8 cellular contexts compared by ENCODE assay signal in genomic region chr14:104967414-104968152, GRCh38. TPM values are rescaled to one million over a fixed set of nuclear protein-coding genes. Genes with fewer than 3 reads are reported as not detected.
DNase-seq lines count a peak whose midpoint lies in the region; ATAC-seq and TF ChIP-seq lines count a peak whose summit lies in the region.

No MANE protein-coding gene starts in this region.

- H3K27ac ChIP-seq in sigmoid colon = peak overlapping the region; percentile 90 to 97 (median 96)

- no peak overlapping the region for H3K27ac Mint-ChIP-seq in T-cell

- TF ChIP-seq EP300 in sigmoid colon (IDR thresholded peaks at IDR 0.05) = no peak

- no peaks in the 10 kb centered on the region for H3K9me3 Mint-ChIP-seq in T-cell

- H3K4me3 Mint-ChIP-seq in T-cell = no peak overlapping the region

- TF ChIP-seq POLR2A in sigmoid colon (IDR thresholded peaks at IDR 0.05) = no peak

- H3K4me1 Mint-ChIP-seq in T-cell = peaks cover 0 to 3% (median 0%) of the 10 kb centered on the region in 3 donors

- ATAC-seq in T-cell (replicated peaks in 1 of 4) = no peak

- no peaks in the 10 kb centered on the region for H3K36me3 Mint-ChIP-seq in T-cell

- no peaks in the 10 kb centered on the region for H3K36me3 ChIP-seq in iPS-15b (ENCODE audit: control insufficient read depth, insufficient read depth, low read length)
- no peaks in the 10 kb centered on the region for H3K36me3 ChIP-seq in sigmoid colon

- H3K27me3 ChIP-seq in iPS-15b (ENCODE audit: control insufficient read depth, insufficient read depth, low read length) (no peaks in the 10 kb centered on the region), sigmoid colon (no peaks in the 10 kb centered on the region)

- DNase-seq in G401 (ENCODE audit: low spot score) (peak; percentile 30), amniotic stem cell (lab: John Stamatoyannopoulos, UW) (peak; percentile 26), sigmoid colon (peak; percentile 86), NCI-H446 (lab: John Stamatoyannopoulos, UW) (no peak), NCI-H2029 treated with DMSO at 0.1 percent for 48 hours (lab: John Stamatoyannopoulos, UW) (no peak), HEK293T (ENCODE audit: extremely low spot score) (no peak), T-cell (no peak)

- H3K9ac ChIP-seq in iPS-15b (ENCODE audit: low read depth, low read length) = no peak overlapping the region

- peak overlapping the region; percentile 41 for H3K4me3 ChIP-seq in iPS-15b (ENCODE audit: low read depth, low read length)
- peak overlapping the region; percentile 49 to 64 (median 56) for H3K4me3 ChIP-seq in sigmoid colon

- in situ Hi-C loops in G401 (cut with HindIII; ENCODE audit: low sequenced_read_pairs) = no loop called here

- peaks cover 6 to 27% of the 10 kb centered on the region in 2 donors for H3K27me3 Mint-ChIP-seq in T-cell

- CTCF ChIA-PET in HEK293T (lab: Yijun Ruan, JAX) = interaction anchor here (0.6 to 1.2 kb wide), 2 partner anchors 8 to 139 kb away, joined by 3 to 5 read pairs; no protein-coding TSS in a partner anchor
- CTCF ChIA-PET in T-cell (lab: Charles Lee) = no interaction called here

- POLR2A ChIA-PET in HEK293T (lab: Yijun Ruan, JAX) = interaction anchor here (1.6 kb wide), 1 partner anchor 54 kb away, joined by 3 read pairs; the partner anchor contains the start of gene CDCA4
- POLR2A ChIA-PET in T-cell (lab: Charles Lee) = no interaction called here

- intact Hi-C loops in sigmoid colon (cut with DNase I) = loop anchor here (1.0 kb wide), 2 partner anchors 34 to 54 kb away; partner anchors contain the start of gene CDCA4

- H3K9me3 ChIP-seq in iPS-15b (ENCODE audit: control insufficient read depth, insufficient read depth, low read length) = no peaks in the 10 kb centered on the region
- no peaks in the 10 kb centered on the region for H3K9me3 ChIP-seq in sigmoid colon

- 2 to 3% methylated on average over 35 of the region's 35 CpGs for WGBS in sigmoid colon, 2 donors

- TF ChIP-seq CTCF in sigmoid colon (IDR thresholded peaks at IDR 0.05) = no peak

- H3K4me1 ChIP-seq in iPS-15b (ENCODE audit: control insufficient read depth, insufficient read depth, low read length) (peaks cover 7% of the 10 kb centered on the region), sigmoid colon (peaks cover 0 to 71% (median 69%) of the 10 kb centered on the region in 4 donors)

TF ChIP-seq in HEK293T, 16 proteins besides CTCF, POLR2A, EP300 and RAD21:
- TF ChIP-seq BHLHE40 (IDR thresholded peaks at IDR 0.05; ENCODE audit: borderline replicate concordance) = no peak
- no peak for TF ChIP-seq PKNOX1 (IDR thresholded peaks at IDR 0.05)
- TF ChIP-seq TARDBP (IDR thresholded peaks at IDR 0.05) = no peak
- no peak for TF ChIP-seq ELF4 (IDR thresholded peaks at IDR 0.05)
- no peak for TF ChIP-seq FOXA1 (IDR thresholded peaks at IDR 0.05)
- no peak for TF ChIP-seq SP1 (IDR thresholded peaks at IDR 0.05)
- no peak for TF ChIP-seq NFRKB (IDR thresholded peaks at IDR 0.05)
- no peak for TF ChIP-seq L3MBTL2 (conservative IDR thresholded peaks at IDR 0.05)
- no peak for TF ChIP-seq FOXM1 (IDR thresholded peaks at IDR 0.05; ENCODE audit: borderline replicate concordance)
- no peak for TF ChIP-seq ARNT (IDR thresholded peaks at IDR 0.05)
- no peak for TF ChIP-seq SUZ12 (IDR thresholded peaks at IDR 0.05)
- no peak for TF ChIP-seq LEF1 (IDR thresholded peaks at IDR 0.05; ENCODE audit: borderline replicate concordance)
- no peak for TF ChIP-seq ZNF384 (IDR thresholded peaks at IDR 0.05)
- TF ChIP-seq CTBP1 (IDR thresholded peaks at IDR 0.05; ENCODE audit: borderline replicate concordance) = no peak
- TF ChIP-seq HDGF (IDR thresholded peaks at IDR 0.05; ENCODE audit: borderline replicate concordance) = no peak
- TF ChIP-seq FOXK2 (IDR thresholded peaks at IDR 0.05) = no peak
TF ChIP-seq in HEK293T: peak in this region for 0.

RNA-seq across cellular contexts. Expression of gene AHNAK2, which starts 10.6 kb away (rescaled TPM):
- total RNA-seq in G401 (2014; rRNA removed; shearing (Covaris generic)) = 17.0 and 31.1 TPM in 2 replicates
- 100 to 1,000 TPM in 3 of 4 donors, 10 to 100 TPM in 1; 81.9 to 218 (median 129) TPM for total RNA-seq in sigmoid colon
- polyA plus RNA-seq in sigmoid colon = 10 to 100 TPM in 1 of 3 donors, 1 to 10 TPM in 1, under 1 TPM in 1; 0.23 to 12.4 (median 2.4) TPM
- under 1 TPM in 3 of 5 donors, not detected in 2; 0.20 to 0.38 (median 0.22) TPM for total RNA-seq in T-cell

RNA-seq across cellular contexts. Expression of gene CLBA1, which starts 18.0 kb away (rescaled TPM):
- total RNA-seq in G401 (2014; rRNA removed; shearing (Covaris generic)) = 10.5 and 18.0 TPM in 2 replicates
- total RNA-seq in sigmoid colon (1 to 10 TPM; 3.2 to 5.1 (median 3.6) TPM), T-cell (1 to 10 TPM; 1.2 to 3.4 (median 2.7) TPM)
- polyA plus RNA-seq in sigmoid colon = 1 to 10 TPM; 2.8 to 8.4 (median 3.0) TPM

RNA-seq across cellular contexts. Expression of gene PLD4, which starts 42.9 kb away (rescaled TPM):
- total RNA-seq in G401 (2014; rRNA removed; shearing (Covaris generic)) = not detected in 2 replicates
- total RNA-seq in sigmoid colon (1 to 10 TPM in 1 of 4 donors, under 1 TPM in 3; 0.28 to 1.5 (median 0.60) TPM), T-cell (1 to 10 TPM in 4 of 5 donors, under 1 TPM in 1; 0.65 to 4.9 (median 3.9) TPM)
- 1 to 10 TPM in 1 of 3 donors, not detected in 2; 7.1 TPM for polyA plus RNA-seq in sigmoid colon

RNA-seq across cellular contexts. Expression of gene CDCA4, which starts 53.3 kb away (rescaled TPM):
- 69.8 and 83.1 TPM in 2 replicates for total RNA-seq in G401 (2014; rRNA removed; shearing (Covaris generic))
- total RNA-seq in sigmoid colon = 1 to 10 TPM; 5.0 to 7.6 (median 5.6) TPM
- polyA plus RNA-seq in sigmoid colon = 10 to 100 TPM in 1 of 3 donors, 1 to 10 TPM in 2; 2.4 to 11.3 (median 3.9) TPM
- total RNA-seq in T-cell = 10 to 100 TPM; 13.0 to 20.1 (median 15.8) TPM

Comparison
In these comparisons a context has a peak if more than half of its experiments do, and no peak if none do; other contexts are left out.
1. DNase-seq: peak in G401 (single experiment), amniotic stem cell (single experiment) and sigmoid colon (single experiment); none in NCI-H446 (0 of 2), NCI-H2029 treated with DMSO at 0.1 percent for 48 hours (single experiment), HEK293T (single experiment) and T-cell (0 of 34).
2. RNA of gene AHNAK2, which starts 10.6 kb away (total RNA-seq): 81.9 to 218 TPM in sigmoid colon and 17.0 to 31.1 TPM in G401; 0.20 to 0.38 TPM in T-cell; every median in the first group is over 10 times any median in the second.